In the genomic region with DNA sequence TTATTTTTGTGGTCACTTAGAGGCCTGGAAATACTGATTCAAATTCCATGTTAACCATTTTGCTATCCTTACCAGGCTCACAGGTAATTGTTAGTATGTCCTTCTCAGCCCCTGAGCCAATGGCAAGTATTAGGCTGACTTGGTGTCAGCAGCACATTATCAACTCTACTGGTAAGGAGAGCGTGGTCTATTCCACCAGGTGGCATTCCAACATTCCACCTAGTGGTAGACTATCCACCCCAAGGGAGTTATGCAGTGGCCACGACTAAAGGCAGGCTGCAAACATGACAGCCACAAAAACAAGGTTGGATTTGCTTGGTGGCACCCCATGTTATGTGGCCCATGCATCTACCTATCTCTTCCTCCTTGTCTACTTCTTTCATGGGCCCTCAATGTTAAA, we compare ENCODE assay signal across 11 cellular contexts. TPM values are rescaled to one million over a fixed set of nuclear protein-coding genes. Genes with fewer than 3 reads are reported as not detected.
DNase-seq lines count a peak whose midpoint lies in the region; FAIRE-seq and TF ChIP-seq lines count a peak whose summit lies in the region.
"Had no signal": no experiment of that assay in that cellular context is flagged by ENCODE, and none has a peak within 500 bp of the region (broad histone marks: within the 10 kb centered on the region; RNA-seq: fewer than 3 reads in every experiment).

No MANE protein-coding gene starts in this region.

- TF ChIP-seq CTCF in bronchial epithelial cell (IDR thresholded peaks at IDR 0.05; ENCODE audit: insufficient read depth, low read length, severe bottlenecking) (peak; percentile 26), osteoblast (IDR thresholded peaks at IDR 0.05; ENCODE audit: extremely low read depth, low read depth, low read length) (no peak)

- H4K20me1 ChIP-seq in osteoblast (ENCODE audit: insufficient read depth, low read length) = no peaks in the 10 kb centered on the region

- no peak overlapping the region for H2AFZ ChIP-seq in osteoblast (ENCODE audit: low read length)

- H3K9me3 ChIP-seq in osteoblast (ENCODE audit: low read depth, low read length) = no peaks in the 10 kb centered on the region

- no peaks in the 10 kb centered on the region for H3K27me3 ChIP-seq in bronchial epithelial cell (ENCODE audit: control insufficient read depth, insufficient read depth, low read length)
- H3K27me3 ChIP-seq in osteoblast (ENCODE audit: insufficient read depth, low read length) = no peaks in the 10 kb centered on the region

- H3K4me2 ChIP-seq in osteoblast (ENCODE audit: insufficient read depth, low read length) = no peak overlapping the region

- DNase-seq in DMS53 (lab: John Stamatoyannopoulos, UW) (peak; percentile 52), DMS53 treated with DMSO at 0.1 percent for 48 hours (lab: John Stamatoyannopoulos, UW; ENCODE audit: unreplicated experiment) (no peak), HT1080 (ENCODE audit: low read depth) (peak; percentile 12), bronchial epithelial cell (ENCODE audit: low read depth) (peak; percentile 29), myocyte (ENCODE audit: low read depth) (peak; percentile 59), osteoblast (ENCODE audit: insufficient read length, low spot score, missing footprints) (no peak), pons (ENCODE audit: low spot score) (no peak), ecto neural progenitor cell (ENCODE audit: low spot score) (no peak)
- DNase-seq: activated CD4-positive, alpha-beta T cell treated with anti-CD3 and anti-CD28 coated beads for 1 hour; NCI-H1694 treated with DMSO at 0.1 percent for 48 hours had no signal

- H3K27ac ChIP-seq in osteoblast (ENCODE audit: low read depth, low read length) = no peak overlapping the region

- FAIRE-seq in bronchial epithelial cell (lab: Jason Lieb, UNC) = no peak
- FAIRE-seq: A204.1 had no signal

- H3K4me1 ChIP-seq in osteoblast (ENCODE audit: insufficient read depth, low read length) = peaks cover 5% of the 10 kb centered on the region

- H3K36me3 ChIP-seq in bronchial epithelial cell (ENCODE audit: control insufficient read depth, insufficient read depth, low read length) (no peaks in the 10 kb centered on the region), osteoblast (ENCODE audit: insufficient read depth, low read length) (no peaks in the 10 kb centered on the region)

- H3K4me3 ChIP-seq in bronchial epithelial cell (ENCODE audit: low read depth, low read length) (no peak overlapping the region), osteoblast (ENCODE audit: insufficient read depth, low read length) (no peak overlapping the region)

- no peaks in the 10 kb centered on the region for H3K79me2 ChIP-seq in osteoblast (ENCODE audit: insufficient read depth, low read length)

RNA-seq across cellular contexts. Expression of gene GCC2, which starts 31.8 kb away (rescaled TPM):
- 8.0 and 10.3 TPM in 2 replicates for total RNA-seq in HT1080 (2014; rRNA removed; shearing (Covaris generic))
- 8.6 and 14.3 TPM in 2 replicates for polyA plus RNA-seq in HT1080 (2015; cell fraction: cytosol; rRNA removed)
- 23.9 and 29.6 TPM in 2 replicates for polyA plus RNA-seq in HT1080 (2015; cell fraction: nucleus; rRNA removed)
- total RNA-seq in bronchial epithelial cell (9.0 and 10.1 TPM in 2 replicates), myocyte (17.9 and 21.9 TPM in 2 replicates), osteoblast (39.8 and 44.2 TPM in 2 replicates)
- 7.5 TPM for polyA plus RNA-seq in myocyte (2012)

RNA-seq across cellular contexts. Expression of gene SULT1C4, which starts 39.5 kb away (rescaled TPM):
- not detected in 2 replicates for total RNA-seq in HT1080 (2014; rRNA removed; shearing (Covaris generic))
- not detected in 2 replicates for polyA plus RNA-seq in HT1080 (2015; cell fraction: cytosol; rRNA removed)
- not detected in 2 replicates for polyA plus RNA-seq in HT1080 (2015; cell fraction: nucleus; rRNA removed)
- total RNA-seq in bronchial epithelial cell (not detected in 2 replicates), myocyte (not detected in 2 replicates), osteoblast (not detected in 2 replicates)
- 0.04 TPM for polyA plus RNA-seq in myocyte (2012)

Comparison
In these comparisons a context has a peak if more than half of its experiments do, and no peak if none do; other contexts are left out.
1. DNase-seq: peak in DMS53 (single experiment), HT1080 (single experiment), bronchial epithelial cell (single experiment) and myocyte (single experiment); none in DMS53 treated with DMSO at 0.1 percent for 48 hours (single experiment), osteoblast (single experiment), pons (single experiment) and ecto neural progenitor cell (single experiment).